11 cellular contexts compared by ENCODE assay signal in the genomic region with DNA sequence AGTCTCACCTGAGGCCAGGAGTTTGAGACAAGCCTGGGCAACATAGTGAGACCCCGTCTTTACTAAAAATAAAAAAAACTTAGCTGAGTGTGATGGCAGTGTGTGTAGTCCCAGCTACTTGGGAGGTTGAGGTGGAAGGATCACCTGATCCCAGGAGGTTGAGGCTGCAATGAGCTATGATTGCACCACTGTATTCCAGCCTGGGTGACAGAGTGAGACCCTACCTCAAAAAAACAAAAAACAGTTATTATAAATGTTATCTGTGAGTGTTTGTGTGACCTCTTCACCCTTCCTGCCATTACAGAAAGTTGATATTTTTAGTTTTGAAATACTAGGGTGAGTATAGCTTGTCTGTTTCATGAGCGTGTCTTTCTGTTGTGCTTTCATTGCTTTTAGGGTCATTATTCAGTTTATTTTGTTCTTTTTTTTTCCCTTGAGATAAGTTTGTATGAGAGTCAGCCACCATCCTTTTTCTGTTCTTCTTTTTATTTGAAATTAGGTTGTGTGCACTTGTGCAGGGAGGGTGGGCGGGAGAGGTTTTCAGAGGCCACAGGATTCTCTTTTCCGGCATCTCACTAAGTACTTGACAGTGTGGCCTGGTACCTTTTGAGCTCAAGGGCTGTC. TPM values are rescaled to one million over a fixed set of nuclear protein-coding genes. Genes with fewer than 3 reads are reported as not detected.
A peak's percentile ranks its signal among the peaks of the same experiment; 100 is the strongest.
DNase-seq lines count a peak whose midpoint lies in the region; ATAC-seq and TF ChIP-seq lines count a peak whose summit lies in the region.
"Had no signal": no experiment of that assay in that cellular context is flagged by ENCODE, and none has a peak within 500 bp of the region (broad histone marks: within the 10 kb centered on the region; RNA-seq: fewer than 3 reads in every experiment).

No MANE protein-coding gene starts in this region.

- intact Hi-C loops in CD8-positive, alpha-beta T cell (cut with DNase I, micrococcal nuclease): no loop called here

- H3K9me3 Mint-ChIP-seq in CD8-positive, alpha-beta T cell: peaks cover 9% of the 10 kb centered on the region
- no peaks in the 10 kb centered on the region; the same call in 2 of the 3 replicates for H3K9me3 Mint-ChIP-seq in GM23338

- H3K4me3 ChIP-seq in CD8-positive, alpha-beta T cell (ENCODE audit: low read depth, low read length): no peak overlapping the region
- H3K4me3 ChIP-seq in GM23338: no peak overlapping the region

- peaks cover 4% of the 10 kb centered on the region for H3K36me3 Mint-ChIP-seq in CD8-positive, alpha-beta T cell
- peaks cover 9% of the 10 kb centered on the region for H3K36me3 Mint-ChIP-seq in GM23338 (ENCODE audit: low read depth)

- peaks cover 82% of the 10 kb centered on the region for H3K4me1 Mint-ChIP-seq in CD8-positive, alpha-beta T cell (ENCODE audit: low read depth)
- H3K4me1 Mint-ChIP-seq in GM23338: peaks cover 77% of the 10 kb centered on the region

- CTCF ChIA-PET in CD8-positive, alpha-beta T cell (lab: Charles Lee): interaction anchor here (0.5 kb wide), 1 partner anchor 47 kb away, joined by 4 read pairs; no protein-coding TSS in a partner anchor

- peaks cover 26% of the 10 kb centered on the region for H3K4me1 ChIP-seq in CD8-positive, alpha-beta T cell (ENCODE audit: insufficient read depth, low read length)
- H3K4me1 ChIP-seq in GM23338 (ENCODE audit: insufficient read depth): peaks cover 42% of the 10 kb centered on the region

- H3K4me3 Mint-ChIP-seq in CD8-positive, alpha-beta T cell: no peak overlapping the region
- H3K4me3 Mint-ChIP-seq in GM23338: no peak overlapping the region

- no peaks in the 10 kb centered on the region for H3K36me3 ChIP-seq in CD8-positive, alpha-beta T cell (ENCODE audit: insufficient read depth, low read length)
- H3K36me3 ChIP-seq in GM23338 (ENCODE audit: insufficient read depth): no peaks in the 10 kb centered on the region

- peaks cover 96% of the 10 kb centered on the region for H4K20me1 ChIP-seq in GM23338 (replicated peaks; ENCODE audit: insufficient read depth)

- ATAC-seq in CD8-positive, alpha-beta T cell: no peak
- ATAC-seq in HG02798 (IDR thresholded peaks at IDR 0.05; ENCODE audit: poor library complexity, unreplicated experiment) (peak; percentile 66), HG03565 (IDR thresholded peaks at IDR 0.05; ENCODE audit: unreplicated experiment) (peak; percentile 68), GM23338 (no peak)

- H3K79me2 ChIP-seq in GM23338 (replicated peaks; ENCODE audit: insufficient read depth): peaks cover 100% of the 10 kb centered on the region

- no peaks in the 10 kb centered on the region for H3K9me2 ChIP-seq in GM23338 (ENCODE audit: insufficient read depth)

- H3K27me3 Mint-ChIP-seq in CD8-positive, alpha-beta T cell (ENCODE audit: low read depth): no peaks in the 10 kb centered on the region
- H3K27me3 Mint-ChIP-seq in GM23338 (ENCODE audit: insufficient read depth, low read depth, poor library complexity): peaks cover 6% of the 10 kb centered on the region

- POLR2A ChIA-PET in CD8-positive, alpha-beta T cell (lab: Charles Lee): no interaction called here

- H3F3A ChIP-seq in GM23338 (replicated peaks; ENCODE audit: low read depth): no peaks in the 10 kb centered on the region; the same call in 1 of the 2 replicates

- TF ChIP-seq CTCF in CD8-positive, alpha-beta T cell (IDR thresholded peaks at IDR 0.05): no peak
- no peak for TF ChIP-seq CTCF in GM23338 (conservative IDR thresholded peaks at IDR 0.05; ENCODE audit: low read depth in 2 of 2)

- no peaks in the 10 kb centered on the region for H3K9me3 ChIP-seq in CD8-positive, alpha-beta T cell (ENCODE audit: low read length)

- DNase-seq in CD8-positive, alpha-beta T cell: no peak
- DNase-seq in GM19238 (ENCODE audit: insufficient read length, low spot score): peak; percentile 36
- no peak for DNase-seq in cortex of kidney (lab: John Stamatoyannopoulos, UW)
- no peak for DNase-seq in T-helper 9 cell
- DNase-seq in DMS 273 treated with DMSO at 0.1 percent for 48 hours (lab: John Stamatoyannopoulos, UW): no peak
- no peak for DNase-seq in GM23338 (ENCODE audit: low spot score)
- DNase-seq: activated gamma-delta T cell; effector CD8-positive, alpha-beta T cell; NCI-H69 had no signal

- H3K27me3 ChIP-seq in CD8-positive, alpha-beta T cell (ENCODE audit: insufficient read depth, low read length): no peaks in the 10 kb centered on the region
- H3K27me3 ChIP-seq in GM23338 (ENCODE audit: insufficient read depth): no peaks in the 10 kb centered on the region

- H2AFZ ChIP-seq in GM23338: no peak overlapping the region

- no peak overlapping the region for H3K27ac ChIP-seq in CD8-positive, alpha-beta T cell (ENCODE audit: low read depth, low read length)
- H3K27ac ChIP-seq in GM23338 (ENCODE audit: low read depth): no peak overlapping the region

- H3K27ac Mint-ChIP-seq in CD8-positive, alpha-beta T cell: peak overlapping the region; percentile 49
- H3K27ac Mint-ChIP-seq in GM23338: no peak overlapping the region

- no peak overlapping the region for H3K4me2 ChIP-seq in GM23338

TF ChIP-seq in GM23338, 12 proteins besides CTCF, POLR2A, EP300 and RAD21 (continues in another document):
- TF ChIP-seq POLR2AphosphoS5 (IDR thresholded peaks at IDR 0.05; ENCODE audit: low read depth) (no peak), CREB1 (CRISPR knock-in tag; IDR thresholded peaks at IDR 0.05; ENCODE audit: low read depth) (no peak), EZH2 (IDR thresholded peaks at IDR 0.05; ENCODE audit: low read depth, unreplicated experiment) (no peak), STAT1 (IDR thresholded peaks at IDR 0.05; ENCODE audit: unreplicated experiment) (no peak), JUNB (IDR thresholded peaks at IDR 0.05; ENCODE audit: unreplicated experiment) (no peak), ZNF331 (CRISPR knock-in tag; IDR thresholded peaks at IDR 0.05; ENCODE audit: low read depth) (no peak), NANOG (IDR thresholded peaks at IDR 0.05; ENCODE audit: borderline replicate concordance) (no peak), EZH2phosphoT487 (IDR thresholded peaks at IDR 0.05; ENCODE audit: unreplicated experiment) (no peak), ZNF114 (CRISPR knock-in tag; IDR thresholded peaks at IDR 0.05) (no peak)
- TF ChIP-seq, protein P1, sequence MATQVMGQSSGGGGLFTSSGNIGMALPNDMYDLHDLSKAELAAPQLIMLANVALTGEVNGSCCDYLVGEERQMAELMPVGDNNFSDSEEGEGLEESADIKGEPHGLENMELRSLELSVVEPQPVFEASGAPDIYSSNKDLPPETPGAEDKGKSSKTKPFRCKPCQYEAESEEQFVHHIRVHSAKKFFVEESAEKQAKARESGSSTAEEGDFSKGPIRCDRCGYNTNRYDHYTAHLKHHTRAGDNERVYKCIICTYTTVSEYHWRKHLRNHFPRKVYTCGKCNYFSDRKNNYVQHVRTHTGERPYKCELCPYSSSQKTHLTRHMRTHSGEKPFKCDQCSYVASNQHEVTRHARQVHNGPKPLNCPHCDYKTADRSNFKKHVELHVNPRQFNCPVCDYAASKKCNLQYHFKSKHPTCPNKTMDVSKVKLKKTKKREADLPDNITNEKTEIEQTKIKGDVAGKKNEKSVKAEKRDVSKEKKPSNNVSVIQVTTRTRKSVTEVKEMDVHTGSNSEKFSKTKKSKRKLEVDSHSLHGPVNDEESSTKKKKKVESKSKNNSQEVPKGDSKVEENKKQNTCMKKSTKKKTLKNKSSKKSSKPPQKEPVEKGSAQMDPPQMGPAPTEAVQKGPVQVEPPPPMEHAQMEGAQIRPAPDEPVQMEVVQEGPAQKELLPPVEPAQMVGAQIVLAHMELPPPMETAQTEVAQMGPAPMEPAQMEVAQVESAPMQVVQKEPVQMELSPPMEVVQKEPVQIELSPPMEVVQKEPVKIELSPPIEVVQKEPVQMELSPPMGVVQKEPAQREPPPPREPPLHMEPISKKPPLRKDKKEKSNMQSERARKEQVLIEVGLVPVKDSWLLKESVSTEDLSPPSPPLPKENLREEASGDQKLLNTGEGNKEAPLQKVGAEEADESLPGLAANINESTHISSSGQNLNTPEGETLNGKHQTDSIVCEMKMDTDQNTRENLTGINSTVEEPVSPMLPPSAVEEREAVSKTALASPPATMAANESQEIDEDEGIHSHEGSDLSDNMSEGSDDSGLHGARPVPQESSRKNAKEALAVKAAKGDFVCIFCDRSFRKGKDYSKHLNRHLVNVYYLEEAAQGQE (IDR thresholded peaks at IDR 0.05; ENCODE audit: unreplicated experiment): no peak
- TF ChIP-seq, protein P2, sequence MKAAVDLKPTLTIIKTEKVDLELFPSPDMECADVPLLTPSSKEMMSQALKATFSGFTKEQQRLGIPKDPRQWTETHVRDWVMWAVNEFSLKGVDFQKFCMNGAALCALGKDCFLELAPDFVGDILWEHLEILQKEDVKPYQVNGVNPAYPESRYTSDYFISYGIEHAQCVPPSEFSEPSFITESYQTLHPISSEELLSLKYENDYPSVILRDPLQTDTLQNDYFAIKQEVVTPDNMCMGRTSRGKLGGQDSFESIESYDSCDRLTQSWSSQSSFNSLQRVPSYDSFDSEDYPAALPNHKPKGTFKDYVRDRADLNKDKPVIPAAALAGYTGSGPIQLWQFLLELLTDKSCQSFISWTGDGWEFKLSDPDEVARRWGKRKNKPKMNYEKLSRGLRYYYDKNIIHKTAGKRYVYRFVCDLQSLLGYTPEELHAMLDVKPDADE (IDR thresholded peaks at IDR 0.05): no peak

RNA-seq across cellular contexts. Expression of a gene that starts 26.2 kb away (rescaled TPM):
- total RNA-seq in CD8-positive, alpha-beta T cell: 10 to 100 TPM; 35.9 to 36.3 TPM
- 123 and 128 TPM in 2 replicates for total RNA-seq in GM23338 (2014; rRNA removed; shearing (Covaris generic))
- polyA plus RNA-seq in GM23338 (2016; fragmentation: Nextera tagmentation; extraction: Ambion mirVana): 61.6 and 67.2 TPM in 2 replicates

Comparison
In these comparisons a context has a peak if more than half of its experiments do, and no peak if none do; other contexts are left out.
1. ATAC-seq: peak in HG02798 (single experiment) and HG03565 (single experiment); none in CD8-positive, alpha-beta T cell (single experiment) and GM23338 (single experiment).